In the genomic region with DNA sequence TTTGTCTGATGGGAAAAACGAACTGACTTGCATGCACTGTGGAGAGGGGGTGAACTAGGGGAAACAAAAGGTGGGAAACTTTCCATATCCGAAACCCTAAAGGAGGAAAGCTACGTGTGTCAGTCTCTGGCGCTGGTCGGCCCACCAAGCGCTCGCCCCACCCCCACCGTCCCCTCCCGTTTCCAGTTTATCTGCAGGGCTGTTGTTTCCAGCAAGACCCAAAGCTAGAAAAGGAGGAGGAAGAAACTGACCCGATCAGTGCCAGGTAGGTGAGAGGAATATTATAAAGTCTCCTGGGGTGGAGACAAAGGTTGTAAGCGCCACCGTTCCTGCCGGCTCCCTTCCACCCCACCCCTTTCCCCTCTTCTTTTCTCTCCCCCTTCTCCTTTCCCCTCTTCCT, we compare ENCODE assay signal across 8 cellular contexts. TPM values are rescaled to one million over a fixed set of nuclear protein-coding genes. Genes with fewer than 3 reads are reported as not detected.
DNase-seq lines count a peak whose midpoint lies in the region; ATAC-seq and TF ChIP-seq lines count a peak whose summit lies in the region.

No MANE protein-coding gene starts in this region.

- ATAC-seq in central memory CD8-positive, alpha-beta T cell (replicated peaks; ENCODE audit: extremely low read depth, poor library complexity, severe bottlenecking): no peak
- ATAC-seq in right lobe of liver: peak; percentile 68 to 80 (median 72)
- no peak for ATAC-seq in HG02884 (IDR thresholded peaks at IDR 0.05; ENCODE audit: unreplicated experiment)

- H3K27me3 Mint-ChIP-seq in CD14-positive monocyte (ENCODE audit: low read depth in 3 of 3): peaks cover 0 to 7% (median 0%) of the 10 kb centered on the region in 3 donors
- peaks cover 20% of the 10 kb centered on the region for H3K27me3 Mint-ChIP-seq in central memory CD8-positive, alpha-beta T cell

- intact Hi-C loops in CD14-positive monocyte (cut with micrococcal nuclease) (no loop called here), right lobe of liver (cut with DNase I) (no loop called here), tibial artery (cut with DNase I; ENCODE audit: low total_unique reads) (loop anchor here (10.0 kb wide), 1 partner anchor 48 kb away; no protein-coding TSS in a partner anchor)

- 20% methylated on average over 11 of the region's 13 CpGs for WGBS in right lobe of liver (ENCODE audit: insufficient coverage, low coverage, low lambda C conversion rate, missing lambda C conversion rate)

- H3K36me3 ChIP-seq in KOPT-K1 (ENCODE audit: insufficient read depth, low read length) (no peaks in the 10 kb centered on the region), right lobe of liver (no peaks in the 10 kb centered on the region), tibial artery (no peaks in the 10 kb centered on the region)

- H3K4me3 Mint-ChIP-seq in CD14-positive monocyte: peak overlapping the region; percentile 87 to 93
- peak overlapping the region; percentile 79 for H3K4me3 Mint-ChIP-seq in central memory CD8-positive, alpha-beta T cell

- H3K9me3 ChIP-seq in KOPT-K1 (ENCODE audit: insufficient read depth, low read length, poor library complexity, severe bottlenecking) (no peaks in the 10 kb centered on the region), right lobe of liver (no peaks in the 10 kb centered on the region), tibial artery (no peaks in the 10 kb centered on the region)

- H3K27ac Mint-ChIP-seq in CD14-positive monocyte: peak overlapping the region in 2 of 7 donors; percentile 16 to 83
- no peak overlapping the region for H3K27ac Mint-ChIP-seq in central memory CD8-positive, alpha-beta T cell (ENCODE audit: low read depth)

- no peaks in the 10 kb centered on the region for H3K36me3 Mint-ChIP-seq in CD14-positive monocyte
- peaks cover 2% of the 10 kb centered on the region for H3K36me3 Mint-ChIP-seq in central memory CD8-positive, alpha-beta T cell (ENCODE audit: insufficient read depth)

- DNase-seq in CD14-positive monocyte (ENCODE audit: low spot score) (no peak), right lobe of liver (peak in 1 of 3 donors; percentile 32), tibial artery (peak in 1 of 2 donors; percentile 67), NCI-H510A treated with DMSO at 0.1 percent for 48 hours (lab: John Stamatoyannopoulos, UW) (no peak), ecto neural progenitor cell (ENCODE audit: low spot score) (no peak)
- no peak for DNase-seq in central memory CD8-positive, alpha-beta T cell (ENCODE audit: low spot score in 2 of 2)

- H3K27ac ChIP-seq in KOPT-K1 (ENCODE audit: low read depth, low read length, poor library complexity, severe bottlenecking) (peak overlapping the region; percentile 22), right lobe of liver (peak overlapping the region; percentile 75 to 87 (median 78)), tibial artery (peak overlapping the region; percentile 94)

- peaks cover 17% of the 10 kb centered on the region for H3K4me1 Mint-ChIP-seq in CD14-positive monocyte
- H3K4me1 Mint-ChIP-seq in central memory CD8-positive, alpha-beta T cell: peaks cover 10% of the 10 kb centered on the region

- peak overlapping the region; percentile 41 to 58 (median 54) for H3K4me3 ChIP-seq in right lobe of liver
- peak overlapping the region; percentile 70 to 81 for H3K4me3 ChIP-seq in tibial artery

- H3K27me3 ChIP-seq in right lobe of liver (peaks cover 0 to 4% of the 10 kb centered on the region in 2 donors), tibial artery (no peaks in the 10 kb centered on the region)

- no peak for TF ChIP-seq POLR2A in right lobe of liver (IDR thresholded peaks at IDR 0.05)

- H3K4me1 ChIP-seq in right lobe of liver (no peaks in the 10 kb centered on the region), tibial artery (no peaks in the 10 kb centered on the region)

- H3K9me3 Mint-ChIP-seq in CD14-positive monocyte: peaks cover 0 to 1% (median 0%) of the 10 kb centered on the region in 7 donors
- no peaks in the 10 kb centered on the region for H3K9me3 Mint-ChIP-seq in central memory CD8-positive, alpha-beta T cell

- TF ChIP-seq CTCF in CD14-positive monocyte (IDR thresholded peaks at IDR 0.05): no peak
- TF ChIP-seq CTCF in right lobe of liver (IDR thresholded peaks at IDR 0.05): no peak
- TF ChIP-seq CTCF in tibial artery (IDR thresholded peaks at IDR 0.05): no peak

RNA-seq across cellular contexts. Expression of a gene that starts 0.6 kb away (rescaled TPM):
- polyA plus RNA-seq in CD14-positive monocyte: 1 to 10 TPM in 1 of 2 donors, under 1 TPM in 1; 0.49 to 2.2 TPM
- total RNA-seq in right lobe of liver: 10 to 100 TPM in 3 of 6 experiments, 1 to 10 TPM in 3; 2.5 to 14.3 (median 9.1) TPM

RNA-seq across cellular contexts. Expression of a gene that starts 19.4 kb away (rescaled TPM):
- 1 to 10 TPM; 2.0 to 2.7 TPM for polyA plus RNA-seq in CD14-positive monocyte
- total RNA-seq in right lobe of liver: 10 to 100 TPM; 19.9 to 40.1 (median 35.6) TPM

RNA-seq across cellular contexts. Expression of a gene that starts 26.9 kb away (rescaled TPM):
- polyA plus RNA-seq in CD14-positive monocyte: not detected
- 1 to 10 TPM in 1 of 6 experiments, under 1 TPM in 2, not detected in 3; 0.34 to 1.2 (median 0.62) TPM for total RNA-seq in right lobe of liver

RNA-seq across cellular contexts. Expression of a gene that starts 46.1 kb away (rescaled TPM):
- polyA plus RNA-seq in CD14-positive monocyte: under 1 TPM; 0.22 to 0.66 TPM
- total RNA-seq in right lobe of liver: 1 to 10 TPM in 3 of 6 experiments, not detected in 3; 1.9 to 2.1 (median 2.1) TPM

Comparison
In these comparisons a context has a peak if more than half of its experiments do, and no peak if none do; other contexts are left out.
1. H3K27ac ChIP-seq: peak in every context shown above with its lines; median percentile 94 in tibial artery; 78 in right lobe of liver; 22 in KOPT-K1.
2. ATAC-seq: peak in right lobe of liver (4 of 4); none in central memory CD8-positive, alpha-beta T cell (single experiment) and HG02884 (single experiment).